Comparison of ENCODE assay signal across 1 cellular context in genomic region chr3:124846189-124846588, GRCh38.
TF ChIP-seq lines count a peak whose summit lies in the region.

No MANE protein-coding gene starts in this region.

TF ChIP-seq in endothelial cell of umbilical vein, 7 proteins besides CTCF, POLR2A, EP300 and RAD21 (continued from another document):
- TF ChIP-seq MAX (IDR thresholded peaks at IDR 0.05; ENCODE audit: insufficient read depth, insufficient read length) (no peak), GATA2 (IDR thresholded peaks at IDR 0.05; ENCODE audit: insufficient read depth, insufficient read length, low read depth, low read length) (no peak), POLR2AphosphoS5 (IDR thresholded peaks at IDR 0.05; ENCODE audit: insufficient read depth, low read depth, low read length) (no peak), MYC (IDR thresholded peaks at IDR 0.05; ENCODE audit: low read depth, low read length) (no peak), FOS (IDR thresholded peaks at IDR 0.05; ENCODE audit: borderline replicate concordance, insufficient read depth, low read length) (no peak)
